ENCODE assay signal across 23 cellular contexts in the genomic region with DNA sequence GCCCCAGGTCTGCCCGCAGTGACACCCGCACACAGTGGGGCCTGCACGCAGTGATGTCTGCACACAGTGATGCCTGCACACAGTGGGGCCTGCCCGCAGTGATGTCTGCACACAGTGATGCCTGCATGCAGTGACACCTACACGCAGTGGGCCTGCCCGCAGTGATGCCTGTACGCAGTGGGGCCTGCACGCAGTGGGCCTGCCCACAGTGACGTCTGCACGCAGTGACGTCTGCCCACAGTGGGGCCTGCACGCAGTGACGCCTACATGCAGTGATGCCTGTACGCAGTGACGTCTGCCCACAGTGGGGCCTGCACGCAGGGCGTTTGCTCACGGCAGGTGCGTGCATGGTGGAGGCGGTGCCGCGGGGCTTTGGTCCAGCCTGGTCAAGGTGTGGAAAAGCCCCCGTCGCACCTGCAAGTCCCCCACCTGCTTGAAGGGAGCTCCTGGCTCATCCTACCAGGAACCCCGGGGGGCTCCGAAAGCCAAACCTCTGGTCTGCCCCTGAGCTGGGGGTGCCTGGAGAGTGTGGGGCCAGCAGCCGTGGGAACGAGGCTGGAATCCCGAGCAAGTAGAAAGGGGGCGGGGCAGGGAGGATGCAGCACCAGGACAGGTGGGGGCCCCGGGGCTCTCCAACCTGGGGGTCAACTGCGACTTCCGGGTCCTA. TPM values are rescaled to one million over a fixed set of nuclear protein-coding genes. Genes with fewer than 3 reads are reported as not detected.
A peak's percentile ranks its signal among the peaks of the same experiment; 100 is the strongest.
DNase-seq lines count a peak whose midpoint lies in the region; ATAC-seq, FAIRE-seq and TF ChIP-seq lines count a peak whose summit lies in the region.
"Had no signal": no experiment of that assay in that cellular context is flagged by ENCODE, and none has a peak within 500 bp of the region (broad histone marks: within the 10 kb centered on the region; RNA-seq: fewer than 3 reads in every experiment).

No MANE protein-coding gene starts in this region.

- DNase-seq in A549 (ENCODE audit: low read depth in 1 of 2, low spot score in 1 of 2) (no peak), NT2/D1 (ENCODE audit: low read depth, low spot score) (no peak), coronary artery (ENCODE audit: low spot score) (no peak), osteocyte (ENCODE audit: extremely low spot score, unreplicated experiment) (no peak), H9 (no peak), NCI-H774 (lab: John Stamatoyannopoulos, UW) (no peak), vagina (ENCODE audit: extremely low spot score in 2 of 2) (no peak), HuH-7.5 (ENCODE audit: low spot score) (no peak)
- DNase-seq: activated CD4-positive, alpha-beta T cell treated with anti-CD3 and anti-CD28 coated beads for 48 hours; GDM1; NCI-H1092; NCI-H2029 treated with DMSO at 0.1 percent for 48 hours; NCI-H510A; SW 1271 had no signal

- FAIRE-seq in A549 (lab: Jason Lieb, UNC), result no peak

- H3K9me3 ChIP-seq in A549 (no peaks in the 10 kb centered on the region), NT2/D1 (ENCODE audit: insufficient read depth, low read length) (no peaks in the 10 kb centered on the region; the same call in 1 of the 2 replicates), H9 (ENCODE audit: control insufficient read depth, low read depth, low read length) (no peaks in the 10 kb centered on the region), vagina (no peaks in the 10 kb centered on the region)
- H3K9me3 ChIP-seq: colonic mucosa, mucosa of descending colon, neutrophil had no signal

- H3K4me1 ChIP-seq in A549 (peaks cover 54% of the 10 kb centered on the region), NT2/D1 (ENCODE audit: insufficient read depth, insufficient read length) (peaks cover 11% of the 10 kb centered on the region), H9 (ENCODE audit: insufficient read depth, low read length) (no peaks in the 10 kb centered on the region), vagina (peaks cover 32% of the 10 kb centered on the region)

- no peak overlapping the region for H3K18ac ChIP-seq in H9 (ENCODE audit: insufficient read length, low read depth, low read length)

- no peak overlapping the region for H3K4me3 ChIP-seq in A549
- no peak overlapping the region for H3K4me3 ChIP-seq in NT2/D1 (ENCODE audit: insufficient read length, low read depth)
- peak overlapping the region; percentile 41 for H3K4me3 ChIP-seq in coronary artery
- H3K4me3 ChIP-seq in vagina, result no peak overlapping the region
- H3K4me3 ChIP-seq: colonic mucosa, GM23248, mucosa of descending colon had no signal

- H3K36me3 Mint-ChIP-seq in osteocyte (ENCODE audit: unreplicated experiment), result no peaks in the 10 kb centered on the region
- H3K36me3 Mint-ChIP-seq in H9 (ENCODE audit: insufficient read depth in 1 of 3, low read depth in 3 of 3), result no peaks in the 10 kb centered on the region
- H3K36me3 Mint-ChIP-seq: activated naive CD8-positive, alpha-beta T cell; brain had no signal

- H3K27ac ChIP-seq in A549 (peak overlapping the region; percentile 73 to 87; a peak in 4 of 6 replicates), coronary artery (peak overlapping the region; percentile 55 to 97), H9 (ENCODE audit: insufficient read length, low read depth, low read length) (no peak overlapping the region), vagina (no peak overlapping the region)
- H3K27ac ChIP-seq: C4-2B, colonic mucosa had no signal

- H3K27ac Mint-ChIP-seq in osteocyte (ENCODE audit: unreplicated experiment) (peak overlapping the region; percentile 97), H9 (no peak overlapping the region)
- H3K27ac Mint-ChIP-seq: activated naive CD8-positive, alpha-beta T cell had no signal

- H3K23ac ChIP-seq in H9 (ENCODE audit: insufficient read length, low read depth, low read length), result no peak overlapping the region

- no peak overlapping the region for H3K4ac ChIP-seq in H9 (ENCODE audit: low read depth, low read length)

- CTCF ChIA-PET in A549 (lab: Yijun Ruan, JAX), result interaction anchor here (0.6 to 13.7 kb wide), 23 partner anchors 8 to 330 kb away, joined by 3 to 605 read pairs (median 4); a partner anchor contains a TSS

- no peak overlapping the region for H2BK15ac ChIP-seq in H9 (ENCODE audit: low read depth, low read length)

- H3K4me1 Mint-ChIP-seq in osteocyte (ENCODE audit: unreplicated experiment) (peaks cover 69% of the 10 kb centered on the region), H9 (no peaks in the 10 kb centered on the region)

- POLR2A ChIA-PET in A549 (lab: Yijun Ruan, JAX), result interaction anchor here (1.1 kb wide), 1 partner anchor 132 kb away, joined by 3 read pairs; no protein-coding TSS in a partner anchor

- H3K9ac ChIP-seq in NT2/D1 (ENCODE audit: insufficient read length, low read depth) (peak overlapping the region; percentile 25), H9 (ENCODE audit: extremely low read depth, insufficient read length, low read length) (no peak overlapping the region)

- H3K27me3 ChIP-seq in NT2/D1 (ENCODE audit: insufficient read depth, insufficient read length), result no peaks in the 10 kb centered on the region
- H3K27me3 ChIP-seq in H9 (ENCODE audit: insufficient read depth, low read length), result no peaks in the 10 kb centered on the region
- H3K27me3 ChIP-seq in vagina, result no peaks in the 10 kb centered on the region
- H3K27me3 ChIP-seq: colonic mucosa, neutrophil had no signal

- no peak overlapping the region for H2BK120ac ChIP-seq in H9 (ENCODE audit: low read depth, low read length, poor library complexity, severe bottlenecking)

- H3K4me3 Mint-ChIP-seq in osteocyte (ENCODE audit: unreplicated experiment) (no peak overlapping the region), H9 (no peak overlapping the region)
- H3K4me3 Mint-ChIP-seq: activated naive CD8-positive, alpha-beta T cell; brain had no signal

- no peaks in the 10 kb centered on the region for H3K23me2 ChIP-seq in H9 (ENCODE audit: insufficient read length, low read depth, low read length, poor library complexity, severe bottlenecking)

- no peaks in the 10 kb centered on the region for H4K20me1 ChIP-seq in H9 (ENCODE audit: control insufficient read depth, insufficient read depth, insufficient read length)

- no peak overlapping the region for H2AFZ ChIP-seq in H9 (ENCODE audit: low read length)

- no peak overlapping the region for H2BK20ac ChIP-seq in H9 (ENCODE audit: low read depth, low read length, poor library complexity, severe bottlenecking)

- H3K79me1 ChIP-seq in H9 (ENCODE audit: insufficient read depth, low read depth, low read length, poor library complexity, severe bottlenecking), result no peaks in the 10 kb centered on the region

- no peak overlapping the region for H2BK5ac ChIP-seq in H9 (ENCODE audit: insufficient read length, low read length)

- WGBS in A549 (ENCODE audit: missing lambda C conversion rate), result 86% methylated on average over 17 of the region's 33 CpGs
- no CpG with 5 or more reads among the region's 33 CpGs for WGBS in H9 (ENCODE audit: extremely low coverage, insufficient read length, low lambda C conversion rate)

- TF ChIP-seq CTCF in A549 (IDR thresholded peaks at IDR 0.05) (no peak), coronary artery (IDR thresholded peaks at IDR 0.05) (no peak), osteocyte (IDR thresholded peaks at IDR 0.05) (no peak), H9 (conservative IDR thresholded peaks at IDR 0.05) (no peak), vagina (IDR thresholded peaks at IDR 0.05) (no peak)

- TF ChIP-seq EP300 in A549 (IDR thresholded peaks at IDR 0.05), result no peak

- H3K4me2 ChIP-seq in A549 (no peak overlapping the region; the same call in 2 of the 3 replicates), H9 (ENCODE audit: insufficient read depth, insufficient read length, low read length) (no peak overlapping the region)

- H3K27me3 Mint-ChIP-seq in osteocyte (ENCODE audit: unreplicated experiment) (no peaks in the 10 kb centered on the region), H9 (ENCODE audit: low read depth) (peaks cover 25% of the 10 kb centered on the region)
- H3K27me3 Mint-ChIP-seq: activated naive CD8-positive, alpha-beta T cell; brain had no signal

- no peak overlapping the region for H3T11ph ChIP-seq in H9 (ENCODE audit: low read length)

- no peak overlapping the region for H2BK12ac ChIP-seq in H9 (ENCODE audit: insufficient read length, low read depth, low read length)

- H3K14ac ChIP-seq in H9 (ENCODE audit: insufficient read depth, low read length), result no peak overlapping the region

- TF ChIP-seq RAD21 in A549 (conservative IDR thresholded peaks at IDR 0.05 in 1 of 2, IDR thresholded peaks at IDR 0.05 in 1 of 2), result no peak

- intact Hi-C loops in vagina (cut with DNase I), result no loop called here

- no peak overlapping the region for H3K56ac ChIP-seq in H9 (ENCODE audit: insufficient read length, low read depth, low read length)

- H4K91ac ChIP-seq in H9 (ENCODE audit: insufficient read length, low read depth, low read length), result no peak overlapping the region

- H3K79me2 ChIP-seq in H9 (ENCODE audit: insufficient read depth, low read length), result no peaks in the 10 kb centered on the region

- no peak for ATAC-seq in A549

- no peak overlapping the region for H2AK5ac ChIP-seq in H9 (ENCODE audit: insufficient read length, low read length)

- no peaks in the 10 kb centered on the region for H3K36me3 ChIP-seq in NT2/D1 (ENCODE audit: insufficient read depth, insufficient read length, low read length)
- H3K36me3 ChIP-seq in vagina, result no peaks in the 10 kb centered on the region
- H3K36me3 ChIP-seq: colonic mucosa, neutrophil had no signal

- H3K9me3 Mint-ChIP-seq in osteocyte (ENCODE audit: unreplicated experiment) (no peaks in the 10 kb centered on the region), H9 (peaks cover 0 to 6% of the 10 kb centered on the region in 2 experiments; a peak in 1 of 5 replicates)

- H4K8ac ChIP-seq in H9 (replicated peaks; ENCODE audit: insufficient read length, low read depth, low read length), result no peak overlapping the region

- TF ChIP-seq POLR2A in A549 (IDR thresholded peaks at IDR 0.05; ENCODE audit: low read length), result no peak
- no peak for TF ChIP-seq POLR2A in vagina (IDR thresholded peaks at IDR 0.05)

- no peak overlapping the region for H4K5ac ChIP-seq in H9 (ENCODE audit: insufficient read length, low read depth, low read length)

RNA-seq across cellular contexts. Expression of a gene that starts 8.9 kb away (rescaled TPM):
- polyA plus RNA-seq in A549 (2011; rRNA removed) (not detected in 2 replicates), A549 (2017; fragmentation: RNase III; extraction: RNeasy Plus Mini Kit Qiagen cat#74134 plus additional on column Dnase treatment) (0.21 to 0.25 TPM (median 0.22 TPM) in 3 replicates)
- 0.06 TPM in 1 of 2 replicates, not detected in the other for polyA plus RNA-seq in A549 (2012; cell fraction: cytosol; rRNA removed)
- 0.34 and 0.70 TPM in 2 replicates for polyA plus RNA-seq in A549 (2012; cell fraction: nucleus; rRNA removed)
- polyA minus RNA-seq in A549 (2011; rRNA and poly(A)+ RNA removed), result not detected in 2 replicates
- total RNA-seq in osteocyte (5.0 and 6.2 TPM in 2 replicates), H9 (2021) (not detected in 2 replicates), vagina (1.2 TPM)
- total RNA-seq: fibroblast of lung, GM23248, RPMI7951 had no signal
- polyA plus RNA-seq: fibroblast of lung, GM23248 had no signal

RNA-seq across cellular contexts. Expression of a gene that starts 12.9 kb away (rescaled TPM):
- polyA plus RNA-seq in A549 (2011; rRNA removed) (not detected in 2 replicates), A549 (2017; fragmentation: RNase III; extraction: RNeasy Plus Mini Kit Qiagen cat#74134 plus additional on column Dnase treatment) (not detected in 3 replicates)
- polyA plus RNA-seq in A549 (2012; cell fraction: cytosol; rRNA removed), result not detected in 2 replicates
- 0.31 TPM in 1 of 2 replicates, not detected in the other for polyA plus RNA-seq in A549 (2012; cell fraction: nucleus; rRNA removed)
- polyA minus RNA-seq in A549 (2011; rRNA and poly(A)+ RNA removed), result not detected in 2 replicates
- total RNA-seq in osteocyte (1.0 and 1.1 TPM in 2 replicates), H9 (2021) (not detected in 2 replicates), vagina (not detected)
- total RNA-seq: fibroblast of lung, GM23248 had no signal
- polyA plus RNA-seq: fibroblast of lung, GM23248 had no signal

RNA-seq across cellular contexts. Expression of a gene that starts 27.0 kb away (rescaled TPM):
- polyA plus RNA-seq in A549 (2011; rRNA removed) (0.42 and 0.67 TPM in 2 replicates), A549 (2017; fragmentation: RNase III; extraction: RNeasy Plus Mini Kit Qiagen cat#74134 plus additional on column Dnase treatment) (1.7 to 5.5 TPM (median 3.5 TPM) in 3 replicates)
- polyA plus RNA-seq in A549 (2012; cell fraction: cytosol; rRNA removed), result 0.21 and 0.23 TPM in 2 replicates
- 0.13 and 0.15 TPM in 2 replicates for polyA plus RNA-seq in A549 (2012; cell fraction: nucleus; rRNA removed)
- polyA minus RNA-seq in A549 (2011; rRNA and poly(A)+ RNA removed), result 2.8 TPM in 1 of 2 replicates, not detected in the other
- total RNA-seq in osteocyte (26.9 and 29.5 TPM in 2 replicates), H9 (2021) (not detected in 2 replicates), vagina (32.7 TPM)
- total RNA-seq: GM23248 had no signal

Comparison
In these comparisons a context has a peak if more than half of its experiments do, and no peak if none do; other contexts are left out.
1. H3K27ac ChIP-seq: peak in A549 (2 of 2) and coronary artery (2 of 2); none in H9 (single experiment) and vagina (single experiment).
2. RNA of a gene that starts 27.0 kb away (total RNA-seq): 32.7 TPM in vagina (single experiment) and 26.9 to 29.5 TPM in osteocyte; not detected in H9; every median in the first group is over 10 times any median in the second.